Comparison of ENCODE assay signal across 8 cellular contexts in genomic region chr14:24339284-24340151, GRCh38. TPM values are rescaled to one million over a fixed set of nuclear protein-coding genes. Genes with fewer than 3 reads are reported as not detected.
DNase-seq lines count a peak whose midpoint lies in the region; ATAC-seq and TF ChIP-seq lines count a peak whose summit lies in the region.

RIPK3 (minus strand) TSS chr14:24339991; CDS start chr14:24339826, 165 bp downstream.

- peak within 1 kb of the TSS; percentile 94 for H3K4me3 Mint-ChIP-seq in activated B cell treated with CpG ODN at 0.5 μM for 24 hours

- peaks cover 5% of the 10 kb centered on the region for H3K4me1 ChIP-seq in mesodermal cell (ENCODE audit: control insufficient read depth, insufficient read depth, low read length, poor library complexity, severe bottlenecking)
- H3K4me1 ChIP-seq in BE2C = no peaks in the 10 kb centered on the region

- peaks cover 32% of the 10 kb centered on the region for H3K4me1 Mint-ChIP-seq in activated B cell treated with CpG ODN at 0.5 μM for 24 hours

- CTCF ChIA-PET in activated B cell treated with CpG ODN at 0.5 μM for 24 hours (lab: Charles Lee) (interaction anchor here (1.3 to 3.0 kb wide), 3 partner anchors 26 to 92 kb away, joined by 3 to 25 read pairs (median 16); no protein-coding TSS in a partner anchor), HEK293T (lab: Yijun Ruan, JAX) (interaction anchor here (0.7 to 3.2 kb wide), 4 partner anchors 27 to 97 kb away, joined by 3 to 13 read pairs (median 4); no protein-coding TSS in a partner anchor)

- H3K36me3 Mint-ChIP-seq in activated B cell treated with CpG ODN at 0.5 μM for 24 hours (ENCODE audit: low read depth) = peaks cover 22% of the 10 kb centered on the region

- intact Hi-C loops in activated B cell treated with CpG ODN at 0.5 μM for 24 hours (cut with micrococcal nuclease) = loop anchor here (1.0 to 10.0 kb wide), 4 partner anchors 26 to 785 kb away; partner anchors contain the start of genes THTPA and ZFHX2

- H3K4me3 ChIP-seq in choroid plexus epithelial cell (ENCODE audit: low read depth, low read length) (peak within 1 kb of the TSS; percentile 20), mesodermal cell (ENCODE audit: extremely low read depth, insufficient read depth, low read length, poor library complexity, severe bottlenecking) (peak within 1 kb of the TSS; percentile 29), BE2C (ENCODE audit: low read depth, low read length) (no peak within 1 kb of the TSS)

- TF ChIP-seq POLR2A in GM18951 (IDR thresholded peaks at IDR 0.05; ENCODE audit: extremely low read depth, insufficient read depth, insufficient read length) = peak; percentile 71

- peaks cover 63% of the 10 kb centered on the region for H3K27me3 ChIP-seq in BE2C

- peaks cover 13% of the 10 kb centered on the region for H3K27me3 Mint-ChIP-seq in activated B cell treated with CpG ODN at 0.5 μM for 24 hours

- in situ Hi-C loops in GM18951 (cut with MboI; ENCODE audit: low sequenced_read_pairs, unreplicated experiment) = loop anchor here (10.0 kb wide), 1 partner anchor 95 kb away; no protein-coding TSS in a partner anchor

- H3K36me3 ChIP-seq in mesodermal cell (ENCODE audit: control insufficient read depth, insufficient read depth, low read length) (no peaks in the 10 kb centered on the region), BE2C (no peaks in the 10 kb centered on the region)

- WGBS in mesodermal cell (ENCODE audit: insufficient coverage in 2 of 2), 2 experiments = 14 to 16% methylated on average over 24 to 28 of the region's 51 CpGs

- ATAC-seq in HG03103 (IDR thresholded peaks at IDR 0.05; ENCODE audit: low read depth, unreplicated experiment) (peak; percentile 84), activated B cell treated with CpG ODN at 0.5 μM for 24 hours (ENCODE audit: low read depth) (peak; percentile 96)

- TF ChIP-seq CTCF in activated B cell treated with CpG ODN at 0.5 μM for 24 hours (IDR thresholded peaks at IDR 0.05) (no peak), choroid plexus epithelial cell (conservative IDR thresholded peaks at IDR 0.05; ENCODE audit: low read depth, low read length) (no peak), BE2C (IDR thresholded peaks at IDR 0.05; ENCODE audit: low read depth, low read length) (no peak)

- DNase-seq in activated B cell treated with CpG ODN at 0.5 μM for 24 hours = peak; percentile 66
- no peak for DNase-seq in choroid plexus epithelial cell (ENCODE audit: low read depth)
- peak; percentile 34 to 72 (median 60) for DNase-seq in stimulated activated naive CD4-positive, alpha-beta T cell (lab: John Stamatoyannopoulos, UW)
- DNase-seq in BE2C = no peak
- no peak for DNase-seq in HEK293T (ENCODE audit: extremely low spot score)

- POLR2A ChIA-PET in activated B cell treated with CpG ODN at 0.5 μM for 24 hours (lab: Charles Lee) (interaction anchor here (0.7 to 11.5 kb wide), 11 partner anchors 9 to 178 kb away, joined by 3 to 216 read pairs (median 4); partner anchors contain the start of genes CBLN3, DHRS1, IRF9 and KHNYN), HEK293T (lab: Yijun Ruan, JAX) (interaction anchor here (1.0 kb wide), 2 partner anchors 12 to 90 kb away, joined by 3 read pairs; partner anchors contain the start of gene KHNYN)

- H3K9me3 ChIP-seq in mesodermal cell (ENCODE audit: control insufficient read depth, low read length) = no peaks in the 10 kb centered on the region
- no peaks in the 10 kb centered on the region for H3K9me3 ChIP-seq in BE2C

- H3K9me3 Mint-ChIP-seq in activated B cell treated with CpG ODN at 0.5 μM for 24 hours = no peaks in the 10 kb centered on the region

- H3K27ac Mint-ChIP-seq in activated B cell treated with CpG ODN at 0.5 μM for 24 hours = peak within 1 kb of the TSS; percentile 92

- no peak within 1 kb of the TSS for H3K27ac ChIP-seq in mesodermal cell (ENCODE audit: low read depth, low read length, severe bottlenecking)

TF ChIP-seq in HEK293T, 16 proteins besides CTCF, POLR2A, EP300 and RAD21:
- TF ChIP-seq SP1 (IDR thresholded peaks at IDR 0.05) (no peak), ELF4 (IDR thresholded peaks at IDR 0.05) (no peak), PKNOX1 (IDR thresholded peaks at IDR 0.05) (no peak), ARNT (IDR thresholded peaks at IDR 0.05) (no peak), FOXM1 (IDR thresholded peaks at IDR 0.05; ENCODE audit: borderline replicate concordance) (no peak), SUZ12 (IDR thresholded peaks at IDR 0.05) (no peak), LEF1 (IDR thresholded peaks at IDR 0.05; ENCODE audit: borderline replicate concordance) (no peak), HDGF (IDR thresholded peaks at IDR 0.05; ENCODE audit: borderline replicate concordance) (no peak), CTBP1 (IDR thresholded peaks at IDR 0.05; ENCODE audit: borderline replicate concordance) (no peak), FOXA1 (IDR thresholded peaks at IDR 0.05) (no peak)

RNA-seq across cellular contexts. Expression of gene RIPK3, which starts in this region (rescaled TPM):
- total RNA-seq in activated B cell treated with CpG ODN at 0.5 μM for 24 hours = 38.9 and 39.2 TPM in 2 replicates
- polyA plus RNA-seq in mesodermal cell (2013, experiment 1 of 2) = 0.52 TPM
- polyA plus RNA-seq in mesodermal cell (2013, experiment 2 of 2) = not detected
- polyA plus RNA-seq in BE2C (2012; ENCODE audit: insufficient read depth, insufficient read length, low read depth) = not detected

Comparison
In these comparisons a context has a peak if more than half of its experiments do, and no peak if none do; other contexts are left out.
1. DNase-seq: peak in activated B cell treated with CpG ODN at 0.5 μM for 24 hours (single experiment) and stimulated activated naive CD4-positive, alpha-beta T cell (6 of 6); none in choroid plexus epithelial cell (single experiment), BE2C (single experiment) and HEK293T (single experiment).